In the genomic region with DNA sequence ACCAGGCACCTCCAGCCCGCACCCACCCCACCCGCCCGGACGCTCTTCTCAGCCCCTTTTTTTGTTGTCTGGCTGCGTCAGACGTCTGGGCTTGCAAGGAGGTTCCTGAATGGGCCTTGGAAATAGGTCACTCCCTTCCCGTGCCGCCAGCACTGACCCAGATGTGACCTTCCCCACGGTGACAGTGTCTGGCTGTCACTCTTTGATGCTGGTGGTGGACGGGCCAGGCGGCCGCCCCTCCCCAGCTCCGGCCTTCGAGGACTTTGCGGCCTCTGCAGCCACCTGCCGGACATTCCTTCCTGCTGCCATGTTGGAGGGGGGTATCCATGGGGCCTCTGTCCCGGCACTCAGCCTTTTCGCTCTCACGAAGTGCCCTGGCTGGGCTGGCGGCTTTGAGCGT, we compare ENCODE assay signal across 18 cellular contexts. TPM values are rescaled to one million over a fixed set of nuclear protein-coding genes. Genes with fewer than 3 reads are reported as not detected.
A peak's percentile ranks its signal among the peaks of the same experiment; 100 is the strongest.
DNase-seq lines count a peak whose midpoint lies in the region; ATAC-seq and TF ChIP-seq lines count a peak whose summit lies in the region.
"Had no signal": no experiment of that assay in that cellular context is flagged by ENCODE, and none has a peak within 500 bp of the region (broad histone marks: within the 10 kb centered on the region; RNA-seq: fewer than 3 reads in every experiment).

No MANE protein-coding gene starts in this region.

- 63 to 74% (median 69%) methylated on average over 21 of the region's 21 CpGs for WGBS in psoas muscle, 3 donors

- DNase-seq in Ammon's horn (ENCODE audit: low spot score) (peak; percentile 53), coronary artery (ENCODE audit: low spot score) (no peak), hypothalamus (lab: John Stamatoyannopoulos, UW) (peak in 32 of 51 donors; percentile 12 to 72 (median 42)), psoas muscle (peak in 1 of 2 donors; percentile 60), foreskin melanocyte (no peak), GDM1 (lab: John Stamatoyannopoulos, UW) (no peak)
- DNase-seq: activated CD4-positive, alpha-beta T cell treated with anti-CD3 and anti-CD28 coated beads for 48 hours; kidney; mammary epithelial cell; NCI-H1417 treated with DMSO at 0.1 percent for 48 hours; NCI-H510A; SJCRH30; stimulated activated CD4-positive, alpha-beta T cell treated with anti-CD3 and anti-CD28 coated beads, Interleukin-1b, Interleukin-23, amount 100 ng/mL, for 48 hours had no signal

- intact Hi-C loops in psoas muscle (cut with DNase I): no loop called here

- H3K36me3 ChIP-seq in psoas muscle (ENCODE audit: insufficient read depth in 1 of 2, low read depth in 1 of 2): no peaks in the 10 kb centered on the region
- H3K36me3 ChIP-seq: SJCRH30, tibial nerve had no signal

- no peak overlapping the region for H3K4me3 ChIP-seq in coronary artery
- H3K4me3 ChIP-seq in psoas muscle: no peak overlapping the region
- H3K4me3 ChIP-seq: SJCRH30, skin epidermis, tibial nerve had no signal

- H3K9me3 ChIP-seq in psoas muscle: no peaks in the 10 kb centered on the region
- H3K9me3 ChIP-seq: SJCRH30, tibial nerve had no signal

- no peaks in the 10 kb centered on the region for H3K27me3 ChIP-seq in psoas muscle (ENCODE audit: insufficient read depth in 3 of 3, low read length in 2 of 3)
- H3K27me3 ChIP-seq: tibial nerve had no signal

- ATAC-seq in psoas muscle: peak; percentile 30 to 62 (median 48)
- no peak for ATAC-seq in GM18519 (IDR thresholded peaks at IDR 0.05; ENCODE audit: low FRiP score, unreplicated experiment)
- ATAC-seq in HG03108 (IDR thresholded peaks at IDR 0.05; ENCODE audit: unreplicated experiment): no peak
- ATAC-seq: stimulated activated memory B cell treated with anti-CD40 and anti-IgM and Interleukin-4, amounts not matched to agents 10 μg/mL and 1 μg/mL and 100 μg/mL, for 72 hours had no signal

- TF ChIP-seq CTCF in coronary artery (IDR thresholded peaks at IDR 0.05) (no peak), psoas muscle (IDR thresholded peaks at IDR 0.05) (no peak)

- peak overlapping the region; percentile 48 to 89 for H3K27ac ChIP-seq in coronary artery
- no peak overlapping the region for H3K27ac ChIP-seq in psoas muscle
- H3K27ac ChIP-seq: SJCRH30, skin epidermis, tibial nerve had no signal

- H3K4me1 ChIP-seq in psoas muscle: peaks cover 14% of the 10 kb centered on the region

RNA-seq across cellular contexts. Expression of a gene that starts 30.2 kb away (rescaled TPM):
- 10 to 100 TPM; 12.0 to 60.7 (median 42.1) TPM for total RNA-seq in psoas muscle
- polyA plus RNA-seq in psoas muscle: 10 to 100 TPM; 22.9 to 46.2 (median 28.6) TPM

Comparison
In these comparisons a context has a peak if more than half of its experiments do, and no peak if none do; other contexts are left out.
1. DNase-seq: peak in Ammon's horn (single experiment) and hypothalamus (32 of 51); none in coronary artery (single experiment), foreskin melanocyte (single experiment) and GDM1 (single experiment).
2. ATAC-seq: peak in psoas muscle (4 of 4); none in GM18519 (single experiment) and HG03108 (single experiment).